In genomic region chr12:59651230-59651920, GRCh38 we compare ENCODE assay signal across 11 cellular contexts. TPM values are rescaled to one million over a fixed set of nuclear protein-coding genes. Genes with fewer than 3 reads are reported as not detected.
DNase-seq lines count a peak whose midpoint lies in the region; ATAC-seq and TF ChIP-seq lines count a peak whose summit lies in the region.
"Had no signal": no experiment of that assay in that cellular context is flagged by ENCODE, and none has a peak within 500 bp of the region (broad histone marks: within the 10 kb centered on the region; RNA-seq: fewer than 3 reads in every experiment).

No MANE protein-coding gene starts in this region.

- no CpG with 5 or more reads among the region's 1 CpG for WGBS in H9 (ENCODE audit: extremely low coverage, insufficient read length, low lambda C conversion rate)

- H2BK12ac ChIP-seq in H9 (ENCODE audit: insufficient read length, low read depth, low read length) = no peak overlapping the region

- no peak overlapping the region for H3K4me3 ChIP-seq in cardiac fibroblast (replicated peaks in 1 of 2; ENCODE audit: low read depth in 2 of 2, low read length in 2 of 2)
- H3K4me3 ChIP-seq: psoas muscle had no signal

- no peak overlapping the region for H3K4me3 Mint-ChIP-seq in HFFc6
- H3K4me3 Mint-ChIP-seq in H9 = no peak overlapping the region
- H3K4me3 Mint-ChIP-seq: activated naive CD4-positive, alpha-beta T cell treated with anti-CD3 and anti-CD28 coated beads for 36 hours had no signal

- H3K79me2 ChIP-seq in H9 (ENCODE audit: insufficient read depth, low read length) = no peaks in the 10 kb centered on the region

- no peaks in the 10 kb centered on the region for H3K9me3 ChIP-seq in H9 (ENCODE audit: control insufficient read depth, low read depth, low read length)
- H3K9me3 ChIP-seq: psoas muscle had no signal

- H4K5ac ChIP-seq in H9 (ENCODE audit: insufficient read length, low read depth, low read length) = no peak overlapping the region

- no peak overlapping the region for H3T11ph ChIP-seq in H9 (ENCODE audit: low read length)

- peaks cover 48% of the 10 kb centered on the region for H3K4me1 Mint-ChIP-seq in HFFc6 (ENCODE audit: low read depth)
- no peaks in the 10 kb centered on the region for H3K4me1 Mint-ChIP-seq in H9

- no peak overlapping the region for H3K14ac ChIP-seq in H9 (ENCODE audit: insufficient read depth, low read length)

- H2BK15ac ChIP-seq in H9 (ENCODE audit: low read depth, low read length) = no peak overlapping the region

- H2AK5ac ChIP-seq in H9 (ENCODE audit: insufficient read length, low read length) = no peak overlapping the region

- ATAC-seq in GM21526 (IDR thresholded peaks at IDR 0.05; ENCODE audit: low FRiP score, unreplicated experiment) = no peak

- no peak overlapping the region for H3K18ac ChIP-seq in H9 (ENCODE audit: insufficient read length, low read depth, low read length)

- no peak overlapping the region for H3K4ac ChIP-seq in H9 (ENCODE audit: low read depth, low read length)

- H2BK20ac ChIP-seq in H9 (ENCODE audit: low read depth, low read length, poor library complexity, severe bottlenecking) = no peak overlapping the region

- no peaks in the 10 kb centered on the region for H3K9me3 Mint-ChIP-seq in HFFc6
- peaks cover 2 to 3% of the 10 kb centered on the region in 2 experiments; a peak in 2 of 5 replicates for H3K9me3 Mint-ChIP-seq in H9

- in situ Hi-C loops in ACHN (cut with HindIII; ENCODE audit: low pct_ligation_motif_present, low pct_unique_long_range_greater_than_20kb, low sequenced_read_pairs) = no loop called here

- H3K36me3 Mint-ChIP-seq in HFFc6 (ENCODE audit: low read depth) (peaks cover 8% of the 10 kb centered on the region), H9 (ENCODE audit: insufficient read depth in 1 of 3, low read depth in 3 of 3) (no peaks in the 10 kb centered on the region)

- no peaks in the 10 kb centered on the region for H3K4me1 ChIP-seq in H9 (ENCODE audit: insufficient read depth, low read length)
- H3K4me1 ChIP-seq: psoas muscle had no signal

- H4K91ac ChIP-seq in H9 (ENCODE audit: insufficient read length, low read depth, low read length) = no peak overlapping the region

- H2BK5ac ChIP-seq in H9 (ENCODE audit: insufficient read length, low read length) = no peak overlapping the region

- no peak overlapping the region for H4K8ac ChIP-seq in H9 (replicated peaks; ENCODE audit: insufficient read length, low read depth, low read length)

- no peaks in the 10 kb centered on the region for H3K27me3 ChIP-seq in H9 (ENCODE audit: insufficient read depth, low read length)

- H3K23me2 ChIP-seq in H9 (ENCODE audit: insufficient read length, low read depth, low read length, poor library complexity, severe bottlenecking) = peaks cover under 1% of the 10 kb centered on the region

- TF ChIP-seq CTCF in HFFc6 (IDR thresholded peaks at IDR 0.05) (no peak), cardiac fibroblast (IDR thresholded peaks at IDR 0.05; ENCODE audit: low read depth, low read length) (no peak), H9 (conservative IDR thresholded peaks at IDR 0.05) (no peak)

- H2AFZ ChIP-seq in H9 (ENCODE audit: low read length) = no peak overlapping the region

- H3K27me3 Mint-ChIP-seq in HFFc6 (ENCODE audit: insufficient read depth) (no peaks in the 10 kb centered on the region), H9 (ENCODE audit: low read depth) (no peaks in the 10 kb centered on the region)
- H3K27me3 Mint-ChIP-seq: CD4-positive, CD25-positive, alpha-beta regulatory T cell had no signal

- no peaks in the 10 kb centered on the region for H4K20me1 ChIP-seq in H9 (ENCODE audit: control insufficient read depth, insufficient read depth, insufficient read length)

- no peak overlapping the region for H2BK120ac ChIP-seq in H9 (ENCODE audit: low read depth, low read length, poor library complexity, severe bottlenecking)

- no peak overlapping the region for H3K27ac ChIP-seq in H9 (ENCODE audit: insufficient read length, low read depth, low read length)
- H3K27ac ChIP-seq: psoas muscle had no signal

- no peaks in the 10 kb centered on the region for H3K79me1 ChIP-seq in H9 (ENCODE audit: insufficient read depth, low read depth, low read length, poor library complexity, severe bottlenecking)

- no peak overlapping the region for H3K4me2 ChIP-seq in H9 (ENCODE audit: insufficient read depth, insufficient read length, low read length)

- H3K27ac Mint-ChIP-seq in HFFc6 (peak overlapping the region; percentile 54), H9 (no peak overlapping the region; a peak in 1 of 7 replicates)
- H3K27ac Mint-ChIP-seq: activated naive CD4-positive, alpha-beta T cell treated with anti-CD3 and anti-CD28 coated beads for 36 hours; CD4-positive, CD25-positive, alpha-beta regulatory T cell had no signal

- H3K9ac ChIP-seq in H9 (ENCODE audit: extremely low read depth, insufficient read length, low read length) = no peak overlapping the region

- no peak overlapping the region for H3K23ac ChIP-seq in H9 (ENCODE audit: insufficient read length, low read depth, low read length)

- peak; percentile 94 for DNase-seq in ACHN
- peak; percentile 57 for DNase-seq in HFFc6
- DNase-seq in cardiac fibroblast (ENCODE audit: low read depth in 2 of 2) = peak; percentile 29 to 61
- peak; percentile 11 for DNase-seq in left kidney (ENCODE audit: low read depth, low spot score)
- no peak for DNase-seq in stimulated activated CD4-positive, alpha-beta T cell treated with anti-CD3 and anti-CD28 coated beads, Interleukin-15, amount 100 ng/mL, for 24 hours
- no peak for DNase-seq in H9
- DNase-seq in amniotic stem cell (lab: John Stamatoyannopoulos, UW) = no peak
- DNase-seq: activated naive CD4-positive, alpha-beta T cell treated with anti-CD3 and anti-CD28 coated beads for 36 hours; CD4-positive, CD25-positive, alpha-beta regulatory T cell; psoas muscle had no signal

- no peak overlapping the region for H3K56ac ChIP-seq in H9 (ENCODE audit: insufficient read length, low read depth, low read length)

RNA-seq across cellular contexts. Expression of gene SLC16A7, which starts 55.5 kb away (rescaled TPM):
- total RNA-seq in HFFc6 (2021; fragmentation: NEBNext Ultra II Directional; extraction: Animal tissue kit (Norgen Biotek cat#: 25700)) = 10 to 100 TPM; 38.3 to 49.6 (median 41.7) TPM
- total RNA-seq in H9 (2021) = 2.2 and 2.5 TPM in 2 replicates

Comparison
In these comparisons a context has a peak if more than half of its experiments do, and no peak if none do; other contexts are left out.
1. DNase-seq: peak in ACHN (single experiment), HFFc6 (single experiment), cardiac fibroblast (2 of 2) and left kidney (single experiment); none in stimulated activated CD4-positive, alpha-beta T cell treated with anti-CD3 and anti-CD28 coated beads, Interleukin-15, amount 100 ng/mL, for 24 hours (single experiment), H9 (single experiment) and amniotic stem cell (single experiment).
2. RNA of gene SLC16A7, which starts 55.5 kb away (total RNA-seq): 38.3 to 49.6 TPM in HFFc6; 2.2 to 2.5 TPM in H9; every median in the first group is over 10 times any median in the second.